Comparison of ENCODE assay signal across 1 cellular context in genomic region chr6:133903855-133904254, GRCh38.
A peak's percentile ranks its signal among the peaks of the same experiment; 100 is the strongest.
TF ChIP-seq lines count a peak whose summit lies in the region.

No MANE protein-coding gene starts in this region.

TF ChIP-seq in K562, 482 proteins besides CTCF, POLR2A, EP300 and RAD21 (continued from another document):
- TF ChIP-seq XRCC4 (IDR thresholded peaks at IDR 0.05; ENCODE audit: extremely low read depth, insufficient read depth, insufficient read length) (no peak), EGR1 (conservative IDR thresholded peaks at IDR 0.05) (no peak), E2F3 (CRISPR knock-in tag; IDR thresholded peaks at IDR 0.05) (no peak), FOXP4 (CRISPR knock-in tag; IDR thresholded peaks at IDR 0.05; ENCODE audit: borderline replicate concordance) (no peak), XRCC3 (IDR thresholded peaks at IDR 0.05) (no peak), RBM34 (IDR thresholded peaks at IDR 0.05; ENCODE audit: borderline replicate concordance, insufficient read depth, low read length) (no peak), HDAC6 (IDR thresholded peaks at IDR 0.05; ENCODE audit: low read depth, low read length) (no peak), FUS (optimal IDR thresholded peaks at IDR 0.05; ENCODE audit: low read depth, low read length) (no peak), CTBP1 (IDR thresholded peaks at IDR 0.05; ENCODE audit: borderline replicate concordance) (no peak), NKRF (IDR thresholded peaks at IDR 0.05; ENCODE audit: borderline replicate concordance) (no peak), MAFG (tag; conservative IDR thresholded peaks at IDR 0.05) (0 out of 2 replicates have a peak, but pooled peaks have one; percentile 22), MBD1 (CRISPR knock-in tag; IDR thresholded peaks at IDR 0.05) (no peak), ZNF316 (IDR thresholded peaks at IDR 0.05) (peak; percentile 71), MTA3 (IDR thresholded peaks at IDR 0.05; ENCODE audit: borderline replicate concordance) (no peak), CEBPG (CRISPR knock-in tag; IDR thresholded peaks at IDR 0.05) (no peak), CEBPG (tag; conservative IDR thresholded peaks at IDR 0.05 in 1 of 2, IDR thresholded peaks at IDR 0.05 in 1 of 2) (no peak), NEUROD1 (IDR thresholded peaks at IDR 0.05; ENCODE audit: borderline replicate concordance, low read depth, low read length, partially characterized antibody) (no peak), NFYB (IDR thresholded peaks at IDR 0.05; ENCODE audit: extremely low read depth, insufficient read length) (no peak), RERE (CRISPR knock-in tag; IDR thresholded peaks at IDR 0.05; ENCODE audit: borderline replicate concordance) (no peak), GTF2B (IDR thresholded peaks at IDR 0.05; ENCODE audit: extremely low read depth, insufficient read length) (no peak), TEAD4 (IDR thresholded peaks at IDR 0.05; ENCODE audit: low read length) (no peak), TEAD4 (CRISPR knock-in tag; IDR thresholded peaks at IDR 0.05; ENCODE audit: borderline replicate concordance) (no peak), C11orf30 (IDR thresholded peaks at IDR 0.05; ENCODE audit: low read depth) (peak; percentile 56), POU5F1 (IDR thresholded peaks at IDR 0.05; ENCODE audit: borderline replicate concordance, low read depth, low read length, partially characterized antibody) (no peak), ATF4 (CRISPR knock-in tag; IDR thresholded peaks at IDR 0.05) (no peak), VEZF1 (CRISPR knock-in tag; IDR thresholded peaks at IDR 0.05) (no peak)
